ENCODE assay signal across 11 cellular contexts in genomic region chr5:5139358-5140050, GRCh38. TPM values are rescaled to one million over a fixed set of nuclear protein-coding genes. Genes with fewer than 3 reads are reported as not detected.
DNase-seq lines count a peak whose midpoint lies in the region; ATAC-seq and TF ChIP-seq lines count a peak whose summit lies in the region.
"Had no signal": no experiment of that assay in that cellular context is flagged by ENCODE, and none has a peak within 500 bp of the region (broad histone marks: within the 10 kb centered on the region; RNA-seq: fewer than 3 reads in every experiment).

No MANE protein-coding gene starts in this region.

- H3K9me3 ChIP-seq in cardiac muscle cell (ENCODE audit: low read depth): no peaks in the 10 kb centered on the region
- H3K9me3 ChIP-seq in right atrium auricular region: no peaks in the 10 kb centered on the region
- H3K9me3 ChIP-seq in ectodermal cell (ENCODE audit: control insufficient read depth, low read length): no peaks in the 10 kb centered on the region
- no peaks in the 10 kb centered on the region for H3K9me3 ChIP-seq in mesodermal cell (ENCODE audit: control insufficient read depth, low read length)

- DNase-seq in cardiac muscle cell (ENCODE audit: low read depth in 1 of 2, low spot score in 1 of 2) (peak in 1 of 2 donors; percentile 32), right atrium auricular region (ENCODE audit: low spot score) (no peak), type B pancreatic cell (ENCODE audit: extremely low spot score, unreplicated experiment) (no peak)
- DNase-seq: activated gamma-delta T cell, MM.1S had no signal

- peaks cover 44% of the 10 kb centered on the region for H3K27me3 Mint-ChIP-seq in type B pancreatic cell

- H3K36me3 Mint-ChIP-seq in type B pancreatic cell: no peaks in the 10 kb centered on the region

- WGBS in ectodermal cell, 2 experiments: 8 to 9% methylated on average over 65 of the region's 65 CpGs
- 10 to 14% methylated on average over 60 to 61 of the region's 65 CpGs for WGBS in mesodermal cell (ENCODE audit: insufficient coverage in 2 of 2), 2 experiments

- TF ChIP-seq CTCF in cardiac muscle cell (IDR thresholded peaks at IDR 0.05; ENCODE audit: low read depth, low read length): no peak
- TF ChIP-seq CTCF in right atrium auricular region (IDR thresholded peaks at IDR 0.05): no peak
- TF ChIP-seq CTCF in type B pancreatic cell (conservative IDR thresholded peaks at IDR 0.05): no peak

- H3K27ac Mint-ChIP-seq in type B pancreatic cell: no peak overlapping the region

- peak overlapping the region; percentile 78 for H3K4me3 Mint-ChIP-seq in type B pancreatic cell

- H3K4me3 ChIP-seq in cardiac muscle cell (peak overlapping the region; percentile 35), right atrium auricular region (peak overlapping the region in 1 of 2 donors; percentile 39), ectodermal cell (ENCODE audit: insufficient read depth, low read depth, low read length) (peak overlapping the region; percentile 61), mesodermal cell (ENCODE audit: extremely low read depth, insufficient read depth, low read length, poor library complexity, severe bottlenecking) (peak overlapping the region; percentile 33)

- H3K27ac ChIP-seq in cardiac muscle cell: no peak overlapping the region
- no peak overlapping the region for H3K27ac ChIP-seq in right atrium auricular region
- no peak overlapping the region for H3K27ac ChIP-seq in ectodermal cell (ENCODE audit: insufficient read depth, low read depth, low read length, poor library complexity, severe bottlenecking)
- no peak overlapping the region for H3K27ac ChIP-seq in mesodermal cell (ENCODE audit: low read depth, low read length, severe bottlenecking)

- no peaks in the 10 kb centered on the region for H3K9me3 Mint-ChIP-seq in type B pancreatic cell

- H3K36me3 ChIP-seq in cardiac muscle cell: no peaks in the 10 kb centered on the region
- no peaks in the 10 kb centered on the region for H3K36me3 ChIP-seq in right atrium auricular region
- H3K36me3 ChIP-seq in ectodermal cell (ENCODE audit: control insufficient read depth, insufficient read depth, low read length): no peaks in the 10 kb centered on the region
- H3K36me3 ChIP-seq in mesodermal cell (ENCODE audit: control insufficient read depth, insufficient read depth, low read length): no peaks in the 10 kb centered on the region

- H3K27me3 ChIP-seq in cardiac muscle cell (peaks cover 29% of the 10 kb centered on the region), right atrium auricular region (peaks cover 7 to 8% of the 10 kb centered on the region in 2 donors), ectodermal cell (ENCODE audit: control insufficient read depth, insufficient read depth, low read length, poor library complexity, severe bottlenecking) (peaks cover 29% of the 10 kb centered on the region)

- no peak for ATAC-seq in HG02852 (IDR thresholded peaks at IDR 0.05; ENCODE audit: unreplicated experiment)
- no peak for ATAC-seq in GM21367 (IDR thresholded peaks at IDR 0.05; ENCODE audit: unreplicated experiment)
- ATAC-seq in GM19467 (IDR thresholded peaks at IDR 0.05; ENCODE audit: unreplicated experiment): no peak

- peaks cover 5% of the 10 kb centered on the region for H3K4me1 ChIP-seq in cardiac muscle cell (ENCODE audit: low read depth)
- peaks cover 0 to 23% of the 10 kb centered on the region in 2 donors for H3K4me1 ChIP-seq in right atrium auricular region
- no peaks in the 10 kb centered on the region for H3K4me1 ChIP-seq in ectodermal cell (ENCODE audit: control insufficient read depth, insufficient read depth, low read length)
- H3K4me1 ChIP-seq in mesodermal cell (ENCODE audit: control insufficient read depth, insufficient read depth, low read length, poor library complexity, severe bottlenecking): peaks cover 6% of the 10 kb centered on the region

- peaks cover 7% of the 10 kb centered on the region for H3K4me1 Mint-ChIP-seq in type B pancreatic cell (ENCODE audit: unreplicated experiment)

RNA-seq across cellular contexts. Expression of gene ADAMTS16, which starts 0.6 kb away (rescaled TPM):
- total RNA-seq in cardiac muscle cell (not detected in 2 replicates), right atrium auricular region (not detected), type B pancreatic cell (ENCODE audit: low replicate concordance) (2.0 and 23.3 TPM in 2 replicates)
- polyA plus RNA-seq in cardiac muscle cell: 0.07 TPM in 1 of 2 replicates, not detected in the other
- polyA plus RNA-seq in ectodermal cell (2013, experiment 1 of 4): 2.7 TPM
- polyA plus RNA-seq in ectodermal cell (2013, experiment 2 of 4): 2.5 TPM
- polyA plus RNA-seq in ectodermal cell (2013, experiment 3 of 4): 1.6 TPM
- polyA plus RNA-seq in ectodermal cell (2013, experiment 4 of 4): 1.6 TPM
- 0.96 TPM for polyA plus RNA-seq in mesodermal cell (2013, experiment 1 of 2)
- 0.96 TPM for polyA plus RNA-seq in mesodermal cell (2013, experiment 2 of 2)
- total RNA-seq: mononuclear cell had no signal
